In the genomic region with DNA sequence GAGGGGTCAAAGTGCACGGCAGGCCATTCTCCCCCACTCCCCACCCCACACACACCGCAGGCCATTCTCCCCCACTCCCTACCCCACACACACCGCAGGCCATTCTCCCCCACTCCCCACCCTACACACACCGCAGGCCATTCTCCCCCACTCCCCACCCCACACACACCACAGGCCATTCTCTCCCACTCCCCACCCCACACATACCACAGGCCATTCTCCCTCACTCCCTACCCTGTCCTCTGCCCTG, we compare ENCODE assay signal across 19 cellular contexts. TPM values are rescaled to one million over a fixed set of nuclear protein-coding genes. Genes with fewer than 3 reads are reported as not detected.
DNase-seq lines count a peak whose midpoint lies in the region; ATAC-seq, FAIRE-seq and TF ChIP-seq lines count a peak whose summit lies in the region.
"Had no signal": no experiment of that assay in that cellular context is flagged by ENCODE, and none has a peak within 500 bp of the region (broad histone marks: within the 10 kb centered on the region; RNA-seq: fewer than 3 reads in every experiment).

No MANE protein-coding gene starts in this region.

- intact Hi-C loops in heart right ventricle (cut with DNase I) (no loop called here), left ventricle myocardium superior (cut with micrococcal nuclease) (no loop called here), kidney (cut with DNase I) (no loop called here), uterus (cut with DNase I; ENCODE audit: low total_unique reads) (no loop called here)

- no peak overlapping the region for H3K9ac ChIP-seq in kidney (ENCODE audit: low read length in 2 of 2)

- H3K36me3 ChIP-seq in heart right ventricle (peaks cover 0 to 47% (median 18%) of the 10 kb centered on the region in 9 donors), kidney (ENCODE audit: control insufficient read depth in 1 of 2, insufficient read depth in 2 of 2, low read length in 2 of 2) (peaks cover 5 to 10% of the 10 kb centered on the region in 2 donors), uterus (no peaks in the 10 kb centered on the region)

- peak overlapping the region; percentile 56 to 84 (median 78) for H3K27ac ChIP-seq in heart right ventricle
- peak overlapping the region; percentile 5 to 32 for H3K27ac ChIP-seq in kidney (ENCODE audit: low read depth in 2 of 2, low read length in 2 of 2)
- H3K27ac ChIP-seq in uterus = peak overlapping the region; percentile 72 to 73
- no peak overlapping the region for H3K27ac ChIP-seq in foreskin keratinocyte
- H3K27ac ChIP-seq: epithelial cell of prostate had no signal

- H3K4me3 Mint-ChIP-seq in progenitor cell of endocrine pancreas (ENCODE audit: low read depth) = no peak overlapping the region
- H3K4me3 Mint-ChIP-seq: CD4-positive, alpha-beta memory T cell; HFFc6; type B pancreatic cell had no signal

- no peaks in the 10 kb centered on the region for H3K27me3 ChIP-seq in heart right ventricle
- no peaks in the 10 kb centered on the region for H3K27me3 ChIP-seq in uterus
- H3K27me3 ChIP-seq in foreskin keratinocyte = no peaks in the 10 kb centered on the region

- no peak for FAIRE-seq in kidney (lab: Jason Lieb, UNC)
- FAIRE-seq: A204.1, GM12878 had no signal

- peaks cover 17% of the 10 kb centered on the region for H3K4me1 Mint-ChIP-seq in progenitor cell of endocrine pancreas (ENCODE audit: low read depth)

- H3K4me1 ChIP-seq in heart right ventricle (peaks cover 24 to 92% (median 70%) of the 10 kb centered on the region in 9 donors), kidney (ENCODE audit: control insufficient read depth in 1 of 2, insufficient read depth in 1 of 2, low read depth in 1 of 2, low read length in 2 of 2) (peaks cover 21 to 25% of the 10 kb centered on the region in 2 donors), uterus (peaks cover 0 to 21% of the 10 kb centered on the region in 2 donors), foreskin keratinocyte (no peaks in the 10 kb centered on the region)

- ATAC-seq in heart right ventricle = no peak
- no peak for ATAC-seq in left ventricle myocardium superior
- no peak for ATAC-seq in foreskin keratinocyte

- no peak overlapping the region for H3K4me3 ChIP-seq in heart right ventricle
- H3K4me3 ChIP-seq in kidney (ENCODE audit: low read length in 2 of 2) = no peak overlapping the region
- H3K4me3 ChIP-seq in uterus = no peak overlapping the region
- H3K4me3 ChIP-seq: GM12878 had no signal

- H3K36me3 Mint-ChIP-seq in progenitor cell of endocrine pancreas (ENCODE audit: insufficient read depth) = peaks cover 8% of the 10 kb centered on the region
- H3K36me3 Mint-ChIP-seq: activated naive CD4-positive, alpha-beta T cell treated with anti-CD3 and anti-CD28 coated beads, Interleukin-2, amount 50 U/mL, for 72 hours had no signal

- 58 to 81% methylated on average over 4 of the region's 4 CpGs for WGBS in heart right ventricle, 2 donors

- no peak for TF ChIP-seq CTCF in heart right ventricle (IDR thresholded peaks at IDR 0.05)
- TF ChIP-seq CTCF in kidney (IDR thresholded peaks at IDR 0.05; ENCODE audit: borderline replicate concordance, extremely low read depth, insufficient read depth) = no peak
- TF ChIP-seq CTCF in progenitor cell of endocrine pancreas (IDR thresholded peaks at IDR 0.05; ENCODE audit: unreplicated experiment) = no peak
- TF ChIP-seq CTCF in uterus (IDR thresholded peaks at IDR 0.05) = no peak
- TF ChIP-seq CTCF in foreskin keratinocyte (conservative IDR thresholded peaks at IDR 0.05) = no peak

- H3K9me3 ChIP-seq in heart right ventricle (no peaks in the 10 kb centered on the region), kidney (ENCODE audit: control insufficient read depth in 1 of 2, low read length in 2 of 2) (no peaks in the 10 kb centered on the region), uterus (no peaks in the 10 kb centered on the region)

- TF ChIP-seq POLR2A in uterus (IDR thresholded peaks at IDR 0.05) = no peak

- no peaks in the 10 kb centered on the region for H3K9me3 Mint-ChIP-seq in progenitor cell of endocrine pancreas (ENCODE audit: low read depth)
- H3K9me3 Mint-ChIP-seq: activated naive CD4-positive, alpha-beta T cell treated with anti-CD3 and anti-CD28 coated beads, Interleukin-2, amount 50 U/mL, for 72 hours; CD4-positive, alpha-beta memory T cell; HFFc6; type B pancreatic cell had no signal

- H3K27me3 Mint-ChIP-seq in progenitor cell of endocrine pancreas = no peaks in the 10 kb centered on the region
- H3K27me3 Mint-ChIP-seq: CD4-positive, alpha-beta memory T cell had no signal

- DNase-seq in heart right ventricle (no peak), left ventricle myocardium superior (no peak), kidney (no peak), progenitor cell of endocrine pancreas (ENCODE audit: low spot score, unreplicated experiment) (no peak), uterus (no peak), SIG-M5 (lab: John Stamatoyannopoulos, UW) (no peak), DMS53 treated with DMSO at 0.1 percent for 48 hours (lab: John Stamatoyannopoulos, UW; ENCODE audit: unreplicated experiment) (no peak), foreskin keratinocyte (no peak)
- DNase-seq: activated CD4-positive, alpha-beta T cell treated with anti-CD3 and anti-CD28 coated beads for 1 hour; left colon; NCI-H2029 treated with DMSO at 0.1 percent for 48 hours; NCI-H774 had no signal

- H3K27ac Mint-ChIP-seq in progenitor cell of endocrine pancreas = peak overlapping the region; percentile 56
- H3K27ac Mint-ChIP-seq: activated naive CD4-positive, alpha-beta T cell treated with anti-CD3 and anti-CD28 coated beads, Interleukin-2, amount 50 U/mL, for 72 hours; CD4-positive, alpha-beta memory T cell; HFFc6; type B pancreatic cell had no signal

RNA-seq across cellular contexts. Expression of a gene that starts 15.7 kb away (rescaled TPM):
- total RNA-seq in heart right ventricle (10 to 100 TPM; 22.3 to 45.0 (median 29.3) TPM), left ventricle myocardium superior (20.3 TPM), kidney (64.3 TPM), progenitor cell of endocrine pancreas (36.0 and 36.2 TPM in 2 replicates), uterus (100 to 1,000 TPM in 1 of 4 donors, 10 to 100 TPM in 3; 28.4 to 107 (median 49.7) TPM), foreskin keratinocyte (5.0 and 8.7 TPM in 2 replicates)
- polyA plus RNA-seq in heart right ventricle (10 to 100 TPM in 1 of 2 donors, 1 to 10 TPM in 1; 5.7 to 17.1 TPM), kidney (ENCODE audit: insufficient read depth, low read depth, low replicate concordance) (5.7 TPM), foreskin keratinocyte (1.8 and 2.9 TPM in 2 replicates)

RNA-seq across cellular contexts. Expression of a gene that starts 42.4 kb away (rescaled TPM):
- total RNA-seq in heart right ventricle (10 to 100 TPM in 3 of 10 donors, 1 to 10 TPM in 7; 5.5 to 16.5 (median 9.4) TPM), left ventricle myocardium superior (13.1 TPM), kidney (25.9 TPM), progenitor cell of endocrine pancreas (5.5 and 6.6 TPM in 2 replicates), uterus (10 to 100 TPM; 12.3 to 29.6 (median 20.7) TPM), foreskin keratinocyte (10.3 and 12.9 TPM in 2 replicates)
- polyA plus RNA-seq in heart right ventricle (1 to 10 TPM; 6.7 to 7.5 TPM), kidney (ENCODE audit: insufficient read depth, low read depth, low replicate concordance) (12.7 TPM), foreskin keratinocyte (11.6 and 12.5 TPM in 2 replicates)
